In the genomic region with DNA sequence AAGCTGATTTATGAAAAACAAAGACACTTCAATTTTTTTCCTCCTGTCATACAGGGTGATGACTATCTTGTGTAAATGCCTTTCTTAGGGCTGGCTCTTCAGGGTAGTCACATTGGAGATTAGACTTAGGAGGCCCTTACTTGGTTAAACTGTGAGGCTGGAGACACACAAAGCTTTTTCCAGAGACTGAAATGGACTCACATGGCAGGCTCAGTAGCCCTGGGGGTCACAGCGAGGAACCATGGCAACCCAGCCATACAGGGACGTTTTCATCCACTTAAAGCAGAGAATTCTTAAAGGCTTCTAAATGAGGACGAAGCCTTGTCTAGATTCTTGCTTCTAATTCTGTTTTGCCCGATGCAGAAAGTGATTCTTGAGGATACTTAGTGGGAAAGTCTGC, we compare ENCODE assay signal across 22 cellular contexts. TPM values are rescaled to one million over a fixed set of nuclear protein-coding genes. Genes with fewer than 3 reads are reported as not detected.
DNase-seq lines count a peak whose midpoint lies in the region; ATAC-seq and TF ChIP-seq lines count a peak whose summit lies in the region.
"Had no signal": no experiment of that assay in that cellular context is flagged by ENCODE, and none has a peak within 500 bp of the region (broad histone marks: within the 10 kb centered on the region; RNA-seq: fewer than 3 reads in every experiment).

No MANE protein-coding gene starts in this region.

- peaks cover 16% of the 10 kb centered on the region for H3F3A ChIP-seq in GM23248 (ENCODE audit: insufficient read depth)

- H3K9me2 ChIP-seq in GM23248 (ENCODE audit: insufficient read depth), result no peaks in the 10 kb centered on the region

- H3K4me3 ChIP-seq in GM23248, result no peak overlapping the region
- H3K4me3 ChIP-seq in iPS-18a (ENCODE audit: low read length), result no peak overlapping the region
- no peak overlapping the region for H3K4me3 ChIP-seq in neuronal stem cell (ENCODE audit: low read length in 2 of 2)
- no peak overlapping the region for H3K4me3 ChIP-seq in uterus
- H3K4me3 ChIP-seq: dorsolateral prefrontal cortex had no signal

- no peak overlapping the region for H3K4ac ChIP-seq in neuronal stem cell (ENCODE audit: low read length)

- no peaks in the 10 kb centered on the region; the same call in 1 of the 2 replicates for H3K27me3 ChIP-seq in GM23248 (replicated peaks; ENCODE audit: insufficient read depth)
- no peaks in the 10 kb centered on the region for H3K27me3 ChIP-seq in iPS-18a (ENCODE audit: control insufficient read depth, insufficient read depth, low read length)
- H3K27me3 ChIP-seq in neuronal stem cell (ENCODE audit: control insufficient read depth in 3 of 3, insufficient read depth in 3 of 3, low read depth in 1 of 3, low read length in 3 of 3), result no peaks in the 10 kb centered on the region
- H3K27me3 ChIP-seq in uterus, result no peaks in the 10 kb centered on the region

- H4K20me1 ChIP-seq in GM23248 (ENCODE audit: insufficient read depth), result no peaks in the 10 kb centered on the region

- no peak overlapping the region for H2BK12ac ChIP-seq in neuronal stem cell (ENCODE audit: low read length)

- H3K79me1 ChIP-seq in neuronal stem cell (ENCODE audit: low read depth, low read length), result no peaks in the 10 kb centered on the region

- no peak for TF ChIP-seq CTCF in uterus (IDR thresholded peaks at IDR 0.05)

- no peak overlapping the region for H3K18ac ChIP-seq in neuronal stem cell (ENCODE audit: low read length)

- H2BK15ac ChIP-seq in neuronal stem cell (ENCODE audit: low read length), result no peak overlapping the region

- H4K91ac ChIP-seq in neuronal stem cell (ENCODE audit: low read depth, low read length, poor library complexity), result no peak overlapping the region

- no peak for TF ChIP-seq POLR2A in uterus (IDR thresholded peaks at IDR 0.05)

- intact Hi-C loops in uterus (cut with DNase I; ENCODE audit: low total_unique reads), result no loop called here

- no peak overlapping the region for H2BK5ac ChIP-seq in neuronal stem cell (ENCODE audit: low read length)

- H3K36me3 ChIP-seq in GM23248 (ENCODE audit: low read depth) (no peaks in the 10 kb centered on the region), iPS-18a (ENCODE audit: control insufficient read depth, low read depth, low read length) (no peaks in the 10 kb centered on the region), neuronal stem cell (replicated peaks in 1 of 2; ENCODE audit: control insufficient read depth in 2 of 2, insufficient read depth in 2 of 2, low read length in 2 of 2) (no peaks in the 10 kb centered on the region), uterus (no peaks in the 10 kb centered on the region)

- 44 to 50% methylated on average over 4 of the region's 4 CpGs for WGBS in GM23248 (ENCODE audit: low coverage in 1 of 2, low lambda C conversion rate in 2 of 2, missing lambda C conversion rate in 2 of 2), 2 experiments
- no CpG with 5 or more reads among the region's 4 CpGs for WGBS in neuronal stem cell (ENCODE audit: extremely low coverage in 2 of 2, insufficient read length in 2 of 2, insufficient replicate concordance in 1 of 2), 2 donors

- no peaks in the 10 kb centered on the region for H3K9me3 ChIP-seq in GM23248 (ENCODE audit: low read depth)
- H3K9me3 ChIP-seq in iPS-18a (ENCODE audit: control insufficient read depth, low read depth, low read length), result no peaks in the 10 kb centered on the region
- H3K9me3 ChIP-seq in neuronal stem cell (replicated peaks in 1 of 2; ENCODE audit: control insufficient read depth in 2 of 2, insufficient read depth in 1 of 2, low read depth in 1 of 2, low read length in 2 of 2), result peaks cover 5 to 7% of the 10 kb centered on the region in 2 donors
- no peaks in the 10 kb centered on the region for H3K9me3 ChIP-seq in uterus

- H4K8ac ChIP-seq in neuronal stem cell (ENCODE audit: low read depth, low read length), result no peak overlapping the region

- DNase-seq in GM23248, result no peak
- peak; percentile 49 for DNase-seq in SK-MEL-5 (ENCODE audit: low read depth, low spot score)
- peak; percentile 40 for DNase-seq in neuronal stem cell (ENCODE audit: low spot score)
- DNase-seq in uterus, result no peak
- no peak for DNase-seq in SK-N-DZ (ENCODE audit: low spot score)
- DNase-seq in stimulated activated naive CD4-positive, alpha-beta T cell (lab: John Stamatoyannopoulos, UW), result no peak
- DNase-seq: activated B cell treated with CpG ODN at 0.5 μM for 24 hours; activated CD8-positive, alpha-beta memory T cell treated with anti-CD3 and anti-CD28 coated beads, Interleukin-2, amount 50 U/mL, for 48 hours; activated naive CD8-positive, alpha-beta T cell treated with anti-CD3 and anti-CD28 coated beads, Interleukin-2, amount 10 ng/mL, durations not matched to agents 7 days and 5 days; CD8-positive, alpha-beta memory T cell; cerebellar nuclear complex; dorsolateral prefrontal cortex; left colon; midbrain; naive thymus-derived CD8-positive, alpha-beta T cell; NCI-H1436 treated with DMSO at 0.1 percent for 48 hours; NCI-H2107; NCI-H526; stimulated activated CD8-positive, alpha-beta memory T cell treated with anti-CD3 and anti-CD28 coated beads, Interleukin-4, amount 100 ng/mL, for 48 hours; T1000 had no signal

- H3K9ac ChIP-seq in GM23248, result no peak overlapping the region
- H3K9ac ChIP-seq in iPS-18a (ENCODE audit: low read length), result peak overlapping the region; percentile 27
- no peak overlapping the region for H3K9ac ChIP-seq in neuronal stem cell (ENCODE audit: low read depth, low read length, poor library complexity)

- H2BK120ac ChIP-seq in neuronal stem cell (ENCODE audit: low read depth, low read length), result no peak overlapping the region

- in situ Hi-C loops in GM23248 (cut with MboI) (no loop called here), SK-MEL-5 (cut with HindIII; ENCODE audit: low pct_unique_long_range_greater_than_20kb, low sequenced_read_pairs) (no loop called here)

- no peak for ATAC-seq in GM18511 (IDR thresholded peaks at IDR 0.05; ENCODE audit: unreplicated experiment)
- ATAC-seq: left colon; naive thymus-derived CD8-positive, alpha-beta T cell had no signal

- H3K79me2 ChIP-seq in GM23248 (ENCODE audit: insufficient read depth), result no peaks in the 10 kb centered on the region

- H3K4me2 ChIP-seq in GM23248 (ENCODE audit: unreplicated experiment) (peak overlapping the region; percentile 49), neuronal stem cell (ENCODE audit: insufficient read depth, low read length, poor library complexity, severe bottlenecking) (no peak overlapping the region)

- peaks cover 20% of the 10 kb centered on the region for H3K4me1 ChIP-seq in GM23248 (ENCODE audit: insufficient read depth)
- peaks cover 33% of the 10 kb centered on the region for H3K4me1 ChIP-seq in iPS-18a (ENCODE audit: control insufficient read depth, low read depth, low read length)
- peaks cover 5 to 26% of the 10 kb centered on the region in 2 donors for H3K4me1 ChIP-seq in neuronal stem cell (ENCODE audit: control insufficient read depth in 2 of 2, insufficient read depth in 1 of 2, low read depth in 1 of 2, low read length in 2 of 2)
- no peaks in the 10 kb centered on the region for H3K4me1 ChIP-seq in uterus

- no peak overlapping the region for H3K23ac ChIP-seq in neuronal stem cell (ENCODE audit: low read depth, low read length, poor library complexity)

- H3K14ac ChIP-seq in neuronal stem cell (ENCODE audit: low read length), result no peak overlapping the region

- no peak overlapping the region for H2AK5ac ChIP-seq in neuronal stem cell (ENCODE audit: low read depth, low read length)

- H2AFZ ChIP-seq in GM23248 (no peak overlapping the region), neuronal stem cell (ENCODE audit: low read length) (peak overlapping the region; percentile 86)

- H3K27ac ChIP-seq in GM23248 (no peak overlapping the region), iPS-18a (ENCODE audit: low read length) (no peak overlapping the region), neuronal stem cell (replicated peaks; ENCODE audit: low read length) (peak overlapping the region; percentile 80), uterus (no peak overlapping the region)
- H3K27ac ChIP-seq: dorsolateral prefrontal cortex had no signal

RNA-seq across cellular contexts. Expression of a gene that starts 57.3 kb away (rescaled TPM):
- total RNA-seq in GM23248 (2014; rRNA removed; shearing (Covaris generic)), result 9.1 and 10.2 TPM in 2 replicates
- 2.5 and 3.0 TPM in 2 replicates for polyA plus RNA-seq in GM23248 (2016; fragmentation: Nextera tagmentation; extraction: Ambion mirVana)
- 13.1 and 14.0 TPM in 2 replicates for total RNA-seq in SK-MEL-5 (2014; rRNA removed; shearing (Covaris generic))
- polyA plus RNA-seq in SK-MEL-5 (2015; cell fraction: cytosol; rRNA removed), result 3.5 and 4.8 TPM in 2 replicates
- polyA plus RNA-seq in SK-MEL-5 (2015; cell fraction: nucleus; rRNA removed), result 25.9 and 29.9 TPM in 2 replicates
- 8.7 TPM for polyA plus RNA-seq in neuronal stem cell (2013, experiment 1 of 2)
- 9.2 TPM for polyA plus RNA-seq in neuronal stem cell (2013, experiment 2 of 2)
- total RNA-seq in uterus, result 10 to 100 TPM in 3 of 4 donors, 1 to 10 TPM in 1; 9.7 to 33.7 (median 22.6) TPM
- polyA plus RNA-seq in SK-N-DZ (2014; cell fraction: cytosol; rRNA removed), result 12.0 and 13.9 TPM in 2 replicates
- polyA plus RNA-seq in SK-N-DZ (2014; cell fraction: nucleus; rRNA removed), result 18.0 and 19.1 TPM in 2 replicates

RNA-seq across cellular contexts. Expression of a gene that starts 57.5 kb away (rescaled TPM):
- total RNA-seq in GM23248 (2014; rRNA removed; shearing (Covaris generic)), result 365 and 382 TPM in 2 replicates
- 390 and 394 TPM in 2 replicates for polyA plus RNA-seq in GM23248 (2016; fragmentation: Nextera tagmentation; extraction: Ambion mirVana)
- 547 and 618 TPM in 2 replicates for total RNA-seq in SK-MEL-5 (2014; rRNA removed; shearing (Covaris generic))
- polyA plus RNA-seq in SK-MEL-5 (2015; cell fraction: cytosol; rRNA removed), result 442 and 483 TPM in 2 replicates
- polyA plus RNA-seq in SK-MEL-5 (2015; cell fraction: nucleus; rRNA removed), result 261 and 284 TPM in 2 replicates
- 875 TPM for polyA plus RNA-seq in neuronal stem cell (2013, experiment 1 of 2)
- 863 TPM for polyA plus RNA-seq in neuronal stem cell (2013, experiment 2 of 2)
- total RNA-seq in uterus, result 100 to 1,000 TPM; 267 to 794 (median 564) TPM
- polyA plus RNA-seq in SK-N-DZ (2014; cell fraction: cytosol; rRNA removed), result 1,477 and 1,936 TPM in 2 replicates
- polyA plus RNA-seq in SK-N-DZ (2014; cell fraction: nucleus; rRNA removed), result 863 and 878 TPM in 2 replicates

RNA-seq across cellular contexts. Expression of a gene that starts 57.9 kb away (rescaled TPM):
- total RNA-seq in GM23248 (2014; rRNA removed; shearing (Covaris generic)), result 77.0 and 87.5 TPM in 2 replicates
- polyA plus RNA-seq in GM23248 (2016; fragmentation: Nextera tagmentation; extraction: Ambion mirVana), result 49.8 and 52.0 TPM in 2 replicates
- total RNA-seq in SK-MEL-5 (2014; rRNA removed; shearing (Covaris generic)), result 170 and 175 TPM in 2 replicates
- 134 and 165 TPM in 2 replicates for polyA plus RNA-seq in SK-MEL-5 (2015; cell fraction: cytosol; rRNA removed)
- polyA plus RNA-seq in SK-MEL-5 (2015; cell fraction: nucleus; rRNA removed), result 59.8 and 84.7 TPM in 2 replicates
- polyA plus RNA-seq in neuronal stem cell (2013, experiment 1 of 2), result 31.8 TPM
- 31.9 TPM for polyA plus RNA-seq in neuronal stem cell (2013, experiment 2 of 2)
- 100 to 1,000 TPM in 1 of 4 donors, 10 to 100 TPM in 3; 25.6 to 164 (median 56.6) TPM for total RNA-seq in uterus
- polyA plus RNA-seq in SK-N-DZ (2014; cell fraction: cytosol; rRNA removed), result 126 and 130 TPM in 2 replicates
- polyA plus RNA-seq in SK-N-DZ (2014; cell fraction: nucleus; rRNA removed), result 61.9 and 90.4 TPM in 2 replicates

Comparison
In these comparisons a context has a peak if more than half of its experiments do, and no peak if none do; other contexts are left out.
1. DNase-seq: peak in SK-MEL-5 (single experiment) and neuronal stem cell (single experiment); none in GM23248 (single experiment), uterus (0 of 2), SK-N-DZ (single experiment) and stimulated activated naive CD4-positive, alpha-beta T cell (0 of 6).